Comparison of ENCODE assay signal across 2 cellular contexts in genomic region chr4:182923376-182923775, GRCh38.
TF ChIP-seq lines count a peak whose summit lies in the region.

No MANE protein-coding gene starts in this region.

TF ChIP-seq in HepG2, 621 proteins besides CTCF, POLR2A, EP300 and RAD21:
- TF ChIP-seq NFE2L2 (IDR thresholded peaks at IDR 0.05; ENCODE audit: low read length), result no peak
- no peak for TF ChIP-seq SNAI1 (CRISPR knock-in tag; IDR thresholded peaks at IDR 0.05; ENCODE audit: borderline replicate concordance)
- TF ChIP-seq ZNF318 (CRISPR knock-in tag; IDR thresholded peaks at IDR 0.05), result no peak
- TF ChIP-seq RFX5 (IDR thresholded peaks at IDR 0.05; ENCODE audit: low read depth, low read length), result no peak
- no peak for TF ChIP-seq CHD4 (IDR thresholded peaks at IDR 0.05; ENCODE audit: borderline replicate concordance, low read length)
- TF ChIP-seq HOMEZ (CRISPR knock-in tag; IDR thresholded peaks at IDR 0.05; ENCODE audit: low read depth), result no peak
- no peak for TF ChIP-seq ZNF253 (CRISPR knock-in tag; IDR thresholded peaks at IDR 0.05; ENCODE audit: borderline replicate concordance)
- TF ChIP-seq BHLHE40 (IDR thresholded peaks at IDR 0.05; ENCODE audit: low read length), result no peak
- no peak for TF ChIP-seq HNRNPK (IDR thresholded peaks at IDR 0.05; ENCODE audit: low read depth, low read length, poor library complexity, severe bottlenecking)
- TF ChIP-seq ZNF879 (CRISPR knock-in tag; IDR thresholded peaks at IDR 0.05), result no peak
- TF ChIP-seq MED1 (CRISPR knock-in tag; IDR thresholded peaks at IDR 0.05), result no peak
- no peak for TF ChIP-seq CCAR2 (optimal IDR thresholded peaks at IDR 0.05; ENCODE audit: low read depth, low read length)
- no peak for TF ChIP-seq ZNF878 (CRISPR knock-in tag; IDR thresholded peaks at IDR 0.05)
- no peak for TF ChIP-seq ZNF414 (CRISPR knock-in tag; IDR thresholded peaks at IDR 0.05)

TF ChIP-seq in liver, 16 proteins besides CTCF, POLR2A, EP300 and RAD21:
- TF ChIP-seq GABPA (IDR thresholded peaks at IDR 0.05 in 1 of 2, conservative IDR thresholded peaks at IDR 0.05 in 1 of 2), result no peak
- no peak for TF ChIP-seq RXRA (IDR thresholded peaks at IDR 0.05)
- no peak for TF ChIP-seq HNF4A (conservative IDR thresholded peaks at IDR 0.05)
- no peak for TF ChIP-seq SP1 (IDR thresholded peaks at IDR 0.05)
- no peak for TF ChIP-seq TAF1 (conservative IDR thresholded peaks at IDR 0.05)
- TF ChIP-seq NR2F2 (IDR thresholded peaks at IDR 0.05), result no peak
- TF ChIP-seq FOXA2 (IDR thresholded peaks at IDR 0.05), result no peak
- no peak for TF ChIP-seq JUND (IDR thresholded peaks at IDR 0.05)
- TF ChIP-seq EGR1 (IDR thresholded peaks at IDR 0.05; ENCODE audit: low read depth in 2 of 2), result no peak
- TF ChIP-seq MAX (IDR thresholded peaks at IDR 0.05), result no peak
- TF ChIP-seq ATF3 (IDR thresholded peaks at IDR 0.05), result no peak
TF ChIP-seq in liver: peak in this region for 0.
